ENCODE assay signal across 28 cellular contexts in genomic region chr14:42629553-42629952, GRCh38.
"Had no signal": no experiment of that assay in that cellular context is flagged by ENCODE, and none has a peak within 500 bp of the region (broad histone marks: within the 10 kb centered on the region; RNA-seq: fewer than 3 reads in every experiment).

No MANE protein-coding gene starts in this region.

- H2AFZ ChIP-seq: PC-9 had no signal

- H3K36me3 ChIP-seq: brain microvascular endothelial cell had no signal

- ATAC-seq: activated CD4-positive, alpha-beta T cell treated with anti-CD3 and anti-CD28 coated beads for 36 hours; activated CD4-positive, CD25-positive, alpha-beta regulatory T cell treated with anti-CD3 and anti-CD28 coated beads, Interleukin-2, amount 50 U/mL, for 24 hours; activated CD8-positive, alpha-beta memory T cell treated with anti-CD3 and anti-CD28 coated beads, Interleukin-2, amount 10 ng/mL, durations not matched to agents 7 days and 5 days had no signal

- H3K4me3 ChIP-seq: PC-9 had no signal

- H3K36me3 Mint-ChIP-seq: activated CD8-positive, alpha-beta memory T cell treated with anti-CD3 and anti-CD28 coated beads, Interleukin-2, amount 10 ng/mL, durations not matched to agents 7 days and 5 days; activated naive CD8-positive, alpha-beta T cell treated with anti-CD3 and anti-CD28 coated beads for 36 hours had no signal

- H3K27ac ChIP-seq: brain microvascular endothelial cell, PC-9 had no signal

- H3K27ac Mint-ChIP-seq: activated CD4-positive, alpha-beta T cell treated with anti-CD3 and anti-CD28 coated beads for 36 hours; activated CD4-positive, alpha-beta T cell treated with anti-CD3 and anti-CD28 coated beads, Interleukin-2, amount 10 ng/mL, durations not matched to agents 7 days and 5 days; activated CD8-positive, alpha-beta memory T cell treated with anti-CD3 and anti-CD28 coated beads, Interleukin-2, amount 10 ng/mL, durations not matched to agents 7 days and 5 days; activated naive CD8-positive, alpha-beta T cell treated with anti-CD3 and anti-CD28 coated beads for 36 hours had no signal

- H3K4me3 Mint-ChIP-seq: activated CD4-positive, alpha-beta T cell treated with anti-CD3 and anti-CD28 coated beads for 36 hours; activated CD4-positive, alpha-beta T cell treated with anti-CD3 and anti-CD28 coated beads, Interleukin-2, amount 10 ng/mL, durations not matched to agents 7 days and 5 days; activated CD8-positive, alpha-beta memory T cell treated with anti-CD3 and anti-CD28 coated beads, Interleukin-2, amount 10 ng/mL, durations not matched to agents 7 days and 5 days; activated naive CD8-positive, alpha-beta T cell treated with anti-CD3 and anti-CD28 coated beads for 36 hours had no signal

- DNase-seq: activated CD4-positive, alpha-beta T cell treated with anti-CD3 and anti-CD28 coated beads for 36 hours; activated CD4-positive, alpha-beta T cell treated with anti-CD3 and anti-CD28 coated beads, Interleukin-2, amount 10 ng/mL, durations not matched to agents 7 days and 5 days; activated CD4-positive, alpha-beta T cell treated with anti-CD3 and anti-CD28 coated beads, Interleukin-2, amount 50 U/mL, for 48 hours; activated CD8-positive, alpha-beta memory T cell treated with anti-CD3 and anti-CD28 coated beads, Interleukin-2, amount 10 ng/mL, durations not matched to agents 7 days and 5 days; activated CD8-positive, alpha-beta memory T cell treated with anti-CD3 and anti-CD28 coated beads, Interleukin-2, amount 50 U/mL, for 48 hours; activated effector memory CD4-positive, alpha-beta T cell treated with Interleukin-2 at 50 U/mL for 16 hours; activated naive CD4-positive, alpha-beta T cell treated with anti-CD3 and anti-CD28 coated beads, Interleukin-2, amount 50 U/mL, for 16 hours; activated naive CD8-positive, alpha-beta T cell treated with anti-CD3 and anti-CD28 coated beads for 36 hours; activated T-cell treated with anti-CD3 and anti-CD28 coated beads, Interleukin-2, amount 50 U/mL, for 48 hours; amniotic stem cell; aorta; brain microvascular endothelial cell; central memory CD4-positive, alpha-beta T cell; MM.1S; MV-4-11; NCI-H1092; NCI-H1436 treated with DMSO at 0.1 percent for 48 hours; NCI-H1694 treated with DMSO at 0.1 percent for 48 hours; NCI-H2029; NCI-H2107; NCI-H226; NCI-H446 treated with DMSO at 0.1 percent for 48 hours; NCI-H524; NCI-H748 treated with DMSO at 0.1 percent for 48 hours; PC-9; Right ventricle myocardium superior; T1000 had no signal

- H3K27me3 ChIP-seq: brain microvascular endothelial cell had no signal

- H3K4me1 Mint-ChIP-seq: activated CD4-positive, alpha-beta T cell treated with anti-CD3 and anti-CD28 coated beads for 36 hours; activated CD4-positive, alpha-beta T cell treated with anti-CD3 and anti-CD28 coated beads, Interleukin-2, amount 10 ng/mL, durations not matched to agents 7 days and 5 days; activated CD8-positive, alpha-beta memory T cell treated with anti-CD3 and anti-CD28 coated beads, Interleukin-2, amount 10 ng/mL, durations not matched to agents 7 days and 5 days; activated naive CD8-positive, alpha-beta T cell treated with anti-CD3 and anti-CD28 coated beads for 36 hours had no signal

- H3K4me2 ChIP-seq: PC-9 had no signal

- H3K27me3 Mint-ChIP-seq: activated CD4-positive, alpha-beta T cell treated with anti-CD3 and anti-CD28 coated beads for 36 hours; activated CD4-positive, alpha-beta T cell treated with anti-CD3 and anti-CD28 coated beads, Interleukin-2, amount 10 ng/mL, durations not matched to agents 7 days and 5 days; activated CD8-positive, alpha-beta memory T cell treated with anti-CD3 and anti-CD28 coated beads, Interleukin-2, amount 10 ng/mL, durations not matched to agents 7 days and 5 days; activated naive CD8-positive, alpha-beta T cell treated with anti-CD3 and anti-CD28 coated beads for 36 hours had no signal
